In genomic region chr4:116480486-116480990, GRCh38 we compare ENCODE assay signal across 17 cellular contexts.
"Had no signal": no experiment of that assay in that cellular context is flagged by ENCODE, and none has a peak within 500 bp of the region (broad histone marks: within the 10 kb centered on the region; RNA-seq: fewer than 3 reads in every experiment).

No MANE protein-coding gene starts in this region.

- H3K4me3 ChIP-seq: breast epithelium, tibial nerve, uterus had no signal

- H3K27ac ChIP-seq: breast epithelium, tibial nerve, uterus, WERI-Rb-1 had no signal

- H3K36me3 ChIP-seq: breast epithelium, tibial nerve, uterus, WERI-Rb-1 had no signal

- H3K27me3 ChIP-seq: breast epithelium, tibial nerve, uterus had no signal

- H3K4me1 ChIP-seq: breast epithelium, tibial nerve, uterus had no signal

- DNase-seq: activated CD4-positive, alpha-beta T cell treated with anti-CD3 and anti-CD28 coated beads, Interleukin-2, amount 50 U/mL, for 48 hours; activated naive CD4-positive, alpha-beta T cell treated with anti-CD3 and anti-CD28 coated beads for 36 hours; activated naive CD8-positive, alpha-beta T cell treated with anti-CD3 and anti-CD28 coated beads, Interleukin-2, amount 50 U/mL, for 24 hours; activated T-cell treated with anti-CD3 and anti-CD28 coated beads, Interleukin-2, amount 50 U/mL, for 1 hour; aorta; cerebellar nuclear complex; effector memory CD8-positive, alpha-beta T cell; foreskin melanocyte; kidney glomerular epithelial cell; mesenchymal stem cell; natural killer cell; stimulated activated CD4-positive, alpha-beta T cell treated with anti-CD3 and anti-CD28 coated beads, Interleukin-4, amount 100 ng/mL, for 1 hour; stimulated activated naive CD4-positive, alpha-beta T cell; uterus; WERI-Rb-1 had no signal

- H3K9me3 ChIP-seq: uterus had no signal
